Comparison of ENCODE assay signal across 1 cellular context in the genomic region with DNA sequence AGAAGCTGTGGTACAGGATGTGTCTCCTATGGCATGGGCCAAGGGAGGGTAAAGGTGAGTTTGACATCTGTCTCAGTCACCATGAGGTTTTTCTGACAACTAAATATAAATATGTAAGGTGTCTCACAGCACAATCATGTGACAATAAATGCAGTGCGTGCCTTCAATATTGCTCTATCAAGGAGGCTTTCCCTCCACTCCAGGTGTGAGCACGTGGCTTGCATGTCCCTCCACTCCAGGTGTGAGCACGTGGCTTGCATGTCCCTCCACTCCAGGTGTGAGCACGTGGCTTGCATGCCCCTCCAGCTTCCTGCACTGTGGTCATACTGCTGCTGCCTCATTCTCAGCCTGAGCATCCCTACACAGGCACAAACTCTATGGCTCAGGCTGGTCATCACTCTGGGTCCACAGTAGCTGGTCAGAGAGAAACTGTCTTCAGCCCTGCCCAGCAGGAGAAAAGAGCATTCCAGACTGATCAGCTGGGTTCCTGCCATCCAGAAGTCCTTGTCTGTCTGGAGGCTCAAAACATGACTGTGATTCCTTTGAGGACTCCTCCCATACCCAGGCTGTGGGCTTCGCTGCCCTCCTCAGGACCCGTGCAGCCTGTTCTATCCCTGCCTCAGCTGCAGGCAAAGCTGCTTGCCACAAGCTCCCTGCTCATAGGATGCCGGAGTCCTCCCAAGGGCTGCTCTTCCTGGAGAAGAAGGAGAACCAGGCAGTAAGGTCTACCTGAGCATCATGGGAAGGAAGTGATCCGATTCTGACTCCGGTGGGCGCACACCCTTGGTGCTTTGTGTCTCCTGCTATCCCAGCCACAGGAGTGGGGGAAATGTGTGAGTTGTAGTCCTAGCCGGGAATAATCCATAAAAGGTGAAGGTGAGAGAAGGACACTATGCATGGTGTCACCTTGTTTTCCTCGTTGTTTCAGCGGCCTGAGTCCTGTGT.
A peak's percentile ranks its signal among the peaks of the same experiment; 100 is the strongest.
TF ChIP-seq lines count a peak whose summit lies in the region.

No MANE protein-coding gene starts in this region.

TF ChIP-seq in K562, 482 proteins besides CTCF, POLR2A, EP300 and RAD21 (continued from another document and continues in another):
- TF ChIP-seq, protein P1, sequence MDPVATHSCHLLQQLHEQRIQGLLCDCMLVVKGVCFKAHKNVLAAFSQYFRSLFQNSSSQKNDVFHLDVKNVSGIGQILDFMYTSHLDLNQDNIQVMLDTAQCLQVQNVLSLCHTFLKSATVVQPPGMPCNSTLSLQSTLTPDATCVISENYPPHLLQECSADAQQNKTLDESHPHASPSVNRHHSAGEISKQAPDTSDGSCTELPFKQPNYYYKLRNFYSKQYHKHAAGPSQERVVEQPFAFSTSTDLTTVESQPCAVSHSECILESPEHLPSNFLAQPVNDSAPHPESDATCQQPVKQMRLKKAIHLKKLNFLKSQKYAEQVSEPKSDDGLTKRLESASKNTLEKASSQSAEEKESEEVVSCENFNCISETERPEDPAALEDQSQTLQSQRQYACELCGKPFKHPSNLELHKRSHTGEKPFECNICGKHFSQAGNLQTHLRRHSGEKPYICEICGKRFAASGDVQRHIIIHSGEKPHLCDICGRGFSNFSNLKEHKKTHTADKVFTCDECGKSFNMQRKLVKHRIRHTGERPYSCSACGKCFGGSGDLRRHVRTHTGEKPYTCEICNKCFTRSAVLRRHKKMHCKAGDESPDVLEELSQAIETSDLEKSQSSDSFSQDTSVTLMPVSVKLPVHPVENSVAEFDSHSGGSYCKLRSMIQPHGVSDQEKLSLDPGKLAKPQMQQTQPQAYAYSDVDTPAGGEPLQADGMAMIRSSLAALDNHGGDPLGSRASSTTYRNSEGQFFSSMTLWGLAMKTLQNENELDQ (CRISPR knock-in tag; IDR thresholded peaks at IDR 0.05; ENCODE audit: borderline replicate concordance) = 0 out of 2 replicates have a peak, but pooled peaks have one; percentile 55
- TF ChIP-seq LEF1 (IDR thresholded peaks at IDR 0.05) = no peak
- no peak for TF ChIP-seq ZKSCAN3 (CRISPR knock-in tag; IDR thresholded peaks at IDR 0.05)
- TF ChIP-seq TFAM (CRISPR knock-in tag; conservative IDR thresholded peaks at IDR 0.05) = no peak
- TF ChIP-seq TBL1XR1 (IDR thresholded peaks at IDR 0.05; ENCODE audit: low read length in 2 of 2) = 0 out of 4 replicates have a peak, but pooled peaks of 1 of the 2 experiments have one; percentile 37
- TF ChIP-seq ARID2 (IDR thresholded peaks at IDR 0.05) = no peak
- TF ChIP-seq, protein P2, sequence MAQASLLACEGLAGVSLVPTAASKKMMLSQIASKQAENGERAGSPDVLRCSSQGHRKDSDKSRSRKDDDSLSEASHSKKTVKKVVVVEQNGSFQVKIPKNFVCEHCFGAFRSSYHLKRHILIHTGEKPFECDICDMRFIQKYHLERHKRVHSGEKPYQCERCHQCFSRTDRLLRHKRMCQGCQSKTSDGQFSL (CRISPR knock-in tag; IDR thresholded peaks at IDR 0.05) = no peak
- TF ChIP-seq, protein P2 (tag; IDR thresholded peaks at IDR 0.05) = no peak
- no peak for TF ChIP-seq ZNF347 (CRISPR knock-in tag; IDR thresholded peaks at IDR 0.05; ENCODE audit: low read depth)
- TF ChIP-seq SMAD1 (IDR thresholded peaks at IDR 0.05; ENCODE audit: low read depth, low read length, partially characterized antibody) = no peak
- no peak for TF ChIP-seq ZNF124 (CRISPR knock-in tag; IDR thresholded peaks at IDR 0.05)
- TF ChIP-seq EGR1 (conservative IDR thresholded peaks at IDR 0.05) = 0 out of 2 replicates have a peak, but pooled peaks have one; percentile 9
- peak; percentile 65; the same call in 1 of the 2 replicates for TF ChIP-seq ZNF217 (CRISPR knock-in tag; IDR thresholded peaks at IDR 0.05)
- TF ChIP-seq ADNP (tag; IDR thresholded peaks at IDR 0.05) = no peak
- TF ChIP-seq TARDBP (IDR thresholded peaks at IDR 0.05) = no peak
- no peak for TF ChIP-seq CBX8 (IDR thresholded peaks at IDR 0.05; ENCODE audit: borderline replicate concordance, extremely low read depth, low read depth, low read length, poor library complexity, severe bottlenecking)
- no peak for TF ChIP-seq IFI16 (CRISPR knock-in tag; IDR thresholded peaks at IDR 0.05)
- 0 out of 2 replicates have a peak, but pooled peaks have one; percentile 40 for TF ChIP-seq RHOXF2B (CRISPR knock-in tag; conservative IDR thresholded peaks at IDR 0.05)
- TF ChIP-seq HMG20B (CRISPR knock-in tag; IDR thresholded peaks at IDR 0.05) = no peak
- TF ChIP-seq, protein P3, sequence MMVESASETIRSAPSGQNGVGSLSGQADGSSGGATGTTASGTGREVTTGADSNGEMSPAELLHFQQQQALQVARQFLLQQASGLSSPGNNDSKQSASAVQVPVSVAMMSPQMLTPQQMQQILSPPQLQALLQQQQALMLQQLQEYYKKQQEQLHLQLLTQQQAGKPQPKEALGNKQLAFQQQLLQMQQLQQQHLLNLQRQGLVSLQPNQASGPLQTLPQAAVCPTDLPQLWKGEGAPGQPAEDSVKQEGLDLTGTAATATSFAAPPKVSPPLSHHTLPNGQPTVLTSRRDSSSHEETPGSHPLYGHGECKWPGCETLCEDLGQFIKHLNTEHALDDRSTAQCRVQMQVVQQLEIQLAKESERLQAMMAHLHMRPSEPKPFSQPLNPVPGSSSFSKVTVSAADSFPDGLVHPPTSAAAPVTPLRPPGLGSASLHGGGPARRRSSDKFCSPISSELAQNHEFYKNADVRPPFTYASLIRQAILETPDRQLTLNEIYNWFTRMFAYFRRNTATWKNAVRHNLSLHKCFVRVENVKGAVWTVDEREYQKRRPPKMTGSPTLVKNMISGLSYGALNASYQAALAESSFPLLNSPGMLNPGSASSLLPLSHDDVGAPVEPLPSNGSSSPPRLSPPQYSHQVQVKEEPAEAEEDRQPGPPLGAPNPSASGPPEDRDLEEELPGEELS (CRISPR knock-in tag; IDR thresholded peaks at IDR 0.05; ENCODE audit: borderline replicate concordance) = peak; percentile 92
- TF ChIP-seq, protein P4, sequence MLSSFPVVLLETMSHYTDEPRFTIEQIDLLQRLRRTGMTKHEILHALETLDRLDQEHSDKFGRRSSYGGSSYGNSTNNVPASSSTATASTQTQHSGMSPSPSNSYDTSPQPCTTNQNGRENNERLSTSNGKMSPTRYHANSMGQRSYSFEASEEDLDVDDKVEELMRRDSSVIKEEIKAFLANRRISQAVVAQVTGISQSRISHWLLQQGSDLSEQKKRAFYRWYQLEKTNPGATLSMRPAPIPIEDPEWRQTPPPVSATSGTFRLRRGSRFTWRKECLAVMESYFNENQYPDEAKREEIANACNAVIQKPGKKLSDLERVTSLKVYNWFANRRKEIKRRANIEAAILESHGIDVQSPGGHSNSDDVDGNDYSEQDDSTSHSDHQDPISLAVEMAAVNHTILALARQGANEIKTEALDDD (IDR thresholded peaks at IDR 0.05) = no peak
- TF ChIP-seq ZNF324 (CRISPR knock-in tag; IDR thresholded peaks at IDR 0.05) = 0 out of 2 replicates have a peak, but pooled peaks have one; percentile 36
- TF ChIP-seq MCM7 (IDR thresholded peaks at IDR 0.05) = peak in 1 of 2 experiments; percentile 94; a peak in 2 of 4 replicates
- TF ChIP-seq SRF (CRISPR knock-in tag; IDR thresholded peaks at IDR 0.05) = 0 out of 4 replicates have a peak, but pooled peaks of 1 of the 2 experiments have one; percentile 35
- TF ChIP-seq, protein P5, sequence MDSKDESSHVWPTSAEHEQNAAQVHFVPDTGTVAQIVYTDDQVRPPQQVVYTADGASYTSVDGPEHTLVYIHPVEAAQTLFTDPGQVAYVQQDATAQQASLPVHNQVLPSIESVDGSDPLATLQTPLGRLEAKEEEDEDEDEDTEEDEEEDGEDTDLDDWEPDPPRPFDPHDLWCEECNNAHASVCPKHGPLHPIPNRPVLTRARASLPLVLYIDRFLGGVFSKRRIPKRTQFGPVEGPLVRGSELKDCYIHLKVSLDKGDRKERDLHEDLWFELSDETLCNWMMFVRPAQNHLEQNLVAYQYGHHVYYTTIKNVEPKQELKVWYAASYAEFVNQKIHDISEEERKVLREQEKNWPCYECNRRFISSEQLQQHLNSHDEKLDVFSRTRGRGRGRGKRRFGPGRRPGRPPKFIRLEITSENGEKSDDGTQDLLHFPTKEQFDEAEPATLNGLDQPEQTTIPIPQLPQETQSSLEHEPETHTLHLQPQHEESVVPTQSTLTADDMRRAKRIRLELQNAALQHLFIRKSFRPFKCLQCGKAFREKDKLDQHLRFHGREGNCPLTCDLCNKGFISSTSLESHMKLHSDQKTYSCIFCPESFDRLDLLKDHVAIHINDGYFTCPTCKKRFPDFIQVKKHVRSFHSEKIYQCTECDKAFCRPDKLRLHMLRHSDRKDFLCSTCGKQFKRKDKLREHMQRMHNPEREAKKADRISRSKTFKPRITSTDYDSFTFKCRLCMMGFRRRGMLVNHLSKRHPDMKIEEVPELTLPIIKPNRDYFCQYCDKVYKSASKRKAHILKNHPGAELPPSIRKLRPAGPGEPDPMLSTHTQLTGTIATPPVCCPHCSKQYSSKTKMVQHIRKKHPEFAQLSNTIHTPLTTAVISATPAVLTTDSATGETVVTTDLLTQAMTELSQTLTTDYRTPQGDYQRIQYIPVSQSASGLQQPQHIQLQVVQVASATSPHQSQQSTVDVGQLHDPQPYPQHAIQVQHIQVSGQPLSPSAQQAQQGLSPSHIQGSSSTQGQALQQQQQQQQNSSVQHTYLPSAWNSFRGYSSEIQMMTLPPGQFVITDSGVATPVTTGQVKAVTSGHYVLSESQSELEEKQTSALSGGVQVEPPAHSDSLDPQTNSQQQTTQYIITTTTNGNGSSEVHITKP (IDR thresholded peaks at IDR 0.05; ENCODE audit: partially characterized antibody) = no peak
- no peak for TF ChIP-seq CREB1 (IDR thresholded peaks at IDR 0.05)
- TF ChIP-seq CREB1 (CRISPR knock-in tag; IDR thresholded peaks at IDR 0.05) = no peak
- no peak for TF ChIP-seq HNRNPK (IDR thresholded peaks at IDR 0.05; ENCODE audit: low read depth, low read length, poor library complexity, severe bottlenecking)
- TF ChIP-seq MEIS2 (IDR thresholded peaks at IDR 0.05; ENCODE audit: partially characterized antibody) = no peak
- TF ChIP-seq, protein P6, sequence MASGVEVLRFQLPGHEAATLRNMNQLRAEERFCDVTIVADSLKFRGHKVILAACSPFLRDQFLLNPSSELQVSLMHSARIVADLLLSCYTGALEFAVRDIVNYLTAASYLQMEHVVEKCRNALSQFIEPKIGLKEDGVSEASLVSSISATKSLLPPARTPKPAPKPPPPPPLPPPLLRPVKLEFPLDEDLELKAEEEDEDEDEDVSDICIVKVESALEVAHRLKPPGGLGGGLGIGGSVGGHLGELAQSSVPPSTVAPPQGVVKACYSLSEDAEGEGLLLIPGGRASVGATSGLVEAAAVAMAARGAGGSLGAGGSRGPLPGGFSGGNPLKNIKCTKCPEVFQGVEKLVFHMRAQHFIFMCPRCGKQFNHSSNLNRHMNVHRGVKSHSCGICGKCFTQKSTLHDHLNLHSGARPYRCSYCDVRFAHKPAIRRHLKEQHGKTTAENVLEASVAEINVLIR (CRISPR knock-in tag; IDR thresholded peaks at IDR 0.05) = no peak
- TF ChIP-seq ZNF561 (CRISPR knock-in tag; conservative IDR thresholded peaks at IDR 0.05) = no peak; the same call in 1 of the 2 replicates
- no peak for TF ChIP-seq ZNF384 (IDR thresholded peaks at IDR 0.05; ENCODE audit: low read depth, low read length)
- TF ChIP-seq, protein P7, sequence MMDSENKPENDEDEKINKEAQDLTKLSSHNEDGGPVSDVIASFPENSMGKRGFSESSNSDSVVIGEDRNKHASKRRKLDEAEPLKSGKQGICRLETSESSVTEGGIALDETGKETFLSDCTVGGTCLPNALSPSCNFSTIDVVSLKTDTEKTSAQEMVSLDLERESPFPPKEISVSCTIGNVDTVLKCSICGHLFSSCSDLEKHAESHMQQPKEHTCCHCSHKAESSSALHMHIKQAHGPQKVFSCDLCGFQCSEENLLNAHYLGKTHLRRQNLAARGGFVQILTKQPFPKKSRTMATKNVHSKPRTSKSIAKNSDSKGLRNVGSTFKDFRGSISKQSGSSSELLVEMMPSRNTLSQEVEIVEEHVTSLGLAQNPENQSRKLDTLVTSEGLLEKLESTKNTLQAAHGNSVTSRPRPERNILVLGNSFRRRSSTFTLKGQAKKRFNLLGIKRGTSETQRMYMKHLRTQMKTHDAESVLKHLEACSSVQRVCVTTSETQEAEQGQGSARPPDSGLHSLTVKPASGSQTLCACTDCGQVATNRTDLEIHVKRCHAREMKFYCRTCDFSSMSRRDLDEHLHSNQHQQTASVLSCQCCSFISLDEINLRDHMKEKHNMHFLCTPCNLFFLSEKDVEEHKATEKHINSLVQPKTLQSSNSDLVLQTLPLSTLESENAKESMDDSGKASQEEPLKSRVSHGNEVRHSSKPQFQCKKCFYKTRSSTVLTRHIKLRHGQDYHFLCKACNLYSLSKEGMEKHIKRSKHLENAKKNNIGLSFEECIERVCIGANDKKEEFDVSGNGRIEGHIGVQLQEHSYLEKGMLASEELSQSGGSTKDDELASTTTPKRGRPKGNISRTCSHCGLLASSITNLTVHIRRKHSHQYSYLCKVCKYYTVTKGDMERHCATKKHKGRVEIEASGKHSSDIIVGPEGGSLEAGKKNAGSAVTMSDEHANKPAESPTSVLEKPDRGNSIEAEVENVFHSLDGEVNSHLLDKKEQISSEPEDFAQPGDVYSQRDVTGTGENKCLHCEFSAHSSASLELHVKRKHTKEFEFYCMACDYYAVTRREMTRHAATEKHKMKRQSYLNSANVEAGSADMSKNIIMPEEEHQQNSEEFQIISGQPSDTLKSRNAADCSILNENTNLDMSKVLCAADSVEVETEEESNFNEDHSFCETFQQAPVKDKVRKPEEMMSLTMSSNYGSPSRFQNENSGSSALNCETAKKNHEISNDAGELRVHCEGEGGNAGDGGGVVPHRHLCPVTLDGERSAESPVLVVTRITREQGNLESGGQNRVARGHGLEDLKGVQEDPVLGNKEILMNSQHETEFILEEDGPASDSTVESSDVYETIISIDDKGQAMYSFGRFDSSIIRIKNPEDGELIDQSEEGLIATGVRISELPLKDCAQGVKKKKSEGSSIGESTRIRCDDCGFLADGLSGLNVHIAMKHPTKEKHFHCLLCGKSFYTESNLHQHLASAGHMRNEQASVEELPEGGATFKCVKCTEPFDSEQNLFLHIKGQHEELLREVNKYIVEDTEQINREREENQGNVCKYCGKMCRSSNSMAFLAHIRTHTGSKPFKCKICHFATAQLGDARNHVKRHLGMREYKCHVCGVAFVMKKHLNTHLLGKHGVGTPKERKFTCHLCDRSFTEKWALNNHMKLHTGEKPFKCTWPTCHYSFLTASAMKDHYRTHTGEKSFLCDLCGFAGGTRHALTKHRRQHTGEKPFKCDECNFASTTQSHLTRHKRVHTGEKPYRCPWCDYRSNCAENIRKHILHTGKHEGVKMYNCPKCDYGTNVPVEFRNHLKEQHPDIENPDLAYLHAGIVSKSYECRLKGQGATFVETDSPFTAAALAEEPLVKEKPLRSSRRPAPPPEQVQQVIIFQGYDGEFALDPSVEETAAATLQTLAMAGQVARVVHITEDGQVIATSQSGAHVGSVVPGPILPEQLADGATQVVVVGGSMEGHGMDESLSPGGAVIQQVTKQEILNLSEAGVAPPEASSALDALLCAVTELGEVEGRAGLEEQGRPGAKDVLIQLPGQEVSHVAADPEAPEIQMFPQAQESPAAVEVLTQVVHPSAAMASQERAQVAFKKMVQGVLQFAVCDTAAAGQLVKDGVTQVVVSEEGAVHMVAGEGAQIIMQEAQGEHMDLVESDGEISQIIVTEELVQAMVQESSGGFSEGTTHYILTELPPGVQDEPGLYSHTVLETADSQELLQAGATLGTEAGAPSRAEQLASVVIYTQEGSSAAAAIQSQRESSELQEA (IDR thresholded peaks at IDR 0.05; ENCODE audit: low read depth) = no peak
- no peak for TF ChIP-seq GABPB1 (CRISPR knock-in tag; IDR thresholded peaks at IDR 0.05)
- peak in 1 of 2 experiments; percentile 83; a peak in 2 of 4 replicates for TF ChIP-seq FOXA3 (CRISPR knock-in tag; conservative IDR thresholded peaks at IDR 0.05 in 1 of 2, IDR thresholded peaks at IDR 0.05 in 1 of 2)
